12 cellular contexts compared by ENCODE assay signal in the genomic region with DNA sequence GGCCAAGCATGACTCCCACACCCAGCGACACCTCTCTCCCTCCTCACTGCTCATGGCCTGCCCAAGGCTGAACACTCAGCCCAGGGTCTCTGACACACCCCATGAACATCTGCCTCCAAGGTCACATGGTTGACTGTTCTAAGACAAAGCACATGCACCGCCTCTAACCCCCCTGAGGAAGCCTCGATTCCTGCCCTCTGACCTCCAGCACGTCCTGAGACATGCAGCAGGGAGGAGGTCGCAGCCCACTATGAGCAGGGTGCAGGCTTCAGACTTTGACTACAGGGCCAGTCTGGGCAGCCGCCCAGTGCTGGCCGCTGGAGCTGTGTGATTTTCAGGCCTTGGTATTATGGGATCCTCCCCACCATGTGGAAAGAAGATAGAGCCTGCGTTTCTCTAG. TPM values are rescaled to one million over a fixed set of nuclear protein-coding genes. Genes with fewer than 3 reads are reported as not detected.
A peak's percentile ranks its signal among the peaks of the same experiment; 100 is the strongest.
DNase-seq lines count a peak whose midpoint lies in the region; ATAC-seq and TF ChIP-seq lines count a peak whose summit lies in the region.
"Had no signal": no experiment of that assay in that cellular context is flagged by ENCODE, and none has a peak within 500 bp of the region (broad histone marks: within the 10 kb centered on the region; RNA-seq: fewer than 3 reads in every experiment).

No MANE protein-coding gene starts in this region.

- peaks cover 18% of the 10 kb centered on the region for H3K36me3 Mint-ChIP-seq in CD4-positive, CD25-positive, alpha-beta regulatory T cell

- H3K9ac ChIP-seq in adipocyte (ENCODE audit: low read length): peak overlapping the region; percentile 70

- intact Hi-C loops in left ventricle myocardium inferior (cut with micrococcal nuclease): no loop called here
- intact Hi-C loops in sciatic nerve (cut with DNase I): no loop called here
- intact Hi-C loops in OCI-LY7 (cut with micrococcal nuclease; ENCODE audit: unreplicated experiment): no loop called here

- no peak overlapping the region for H3K27ac ChIP-seq in CD4-positive, CD25-positive, alpha-beta regulatory T cell (ENCODE audit: insufficient read depth, low read length, poor library complexity, severe bottlenecking)
- H3K27ac ChIP-seq in left ventricle myocardium inferior (replicated peaks): peak overlapping the region; percentile 63
- no peak overlapping the region for H3K27ac ChIP-seq in OCI-LY7 (ENCODE audit: low read depth, low read length, poor library complexity, severe bottlenecking)
- H3K27ac ChIP-seq: C4-2B had no signal

- no peaks in the 10 kb centered on the region for H3K4me1 ChIP-seq in CD4-positive, CD25-positive, alpha-beta regulatory T cell (ENCODE audit: control insufficient read depth, insufficient read depth, low read length, poor library complexity, severe bottlenecking)
- H3K4me1 ChIP-seq in adipocyte (ENCODE audit: control insufficient read depth, insufficient read depth, low read length) (peaks cover 38% of the 10 kb centered on the region), left ventricle myocardium inferior (peaks cover 53% of the 10 kb centered on the region), OCI-LY7 (ENCODE audit: insufficient read depth, low read length, poor library complexity, severe bottlenecking) (no peaks in the 10 kb centered on the region)

- peak overlapping the region in 2 of 3 donors; percentile 23 to 69 for H3K27ac Mint-ChIP-seq in CD4-positive, CD25-positive, alpha-beta regulatory T cell
- H3K27ac Mint-ChIP-seq: T-helper 17 cell had no signal

- H4K20me1 ChIP-seq in OCI-LY7 (ENCODE audit: insufficient read depth, low read length): no peaks in the 10 kb centered on the region

- TF ChIP-seq CTCF in left ventricle myocardium inferior (IDR thresholded peaks at IDR 0.05; ENCODE audit: borderline replicate concordance) (no peak), OCI-LY7 (conservative IDR thresholded peaks at IDR 0.05; ENCODE audit: low read length) (no peak)

- no TSS peak for BruUV-seq in OCI-LY7 (replicated peaks; lab: Mats Ljungman, UMichigan)

- H3K4me3 ChIP-seq in CD4-positive, CD25-positive, alpha-beta regulatory T cell (ENCODE audit: low read depth, low read length): no peak overlapping the region
- H3K4me3 ChIP-seq in adipocyte (ENCODE audit: low read length): no peak overlapping the region
- no peak overlapping the region for H3K4me3 ChIP-seq in left ventricle myocardium inferior
- H3K4me3 ChIP-seq in OCI-LY7 (ENCODE audit: low read depth, low read length, poor library complexity, severe bottlenecking): no peak overlapping the region

- POLR2A ChIA-PET in OCI-LY7 (lab: Charles Lee): no interaction called here

- H3K36me3 ChIP-seq in CD4-positive, CD25-positive, alpha-beta regulatory T cell (ENCODE audit: control insufficient read depth, insufficient read depth, low read length): peaks cover 21% of the 10 kb centered on the region
- H3K36me3 ChIP-seq in adipocyte (ENCODE audit: control insufficient read depth, insufficient read depth, low read length, severe bottlenecking): peaks cover 80% of the 10 kb centered on the region
- H3K36me3 ChIP-seq in left ventricle myocardium inferior: peaks cover 84% of the 10 kb centered on the region
- no peaks in the 10 kb centered on the region for H3K36me3 ChIP-seq in OCI-LY7 (ENCODE audit: insufficient read depth, low read length)

- no peaks in the 10 kb centered on the region for H3K27me3 ChIP-seq in CD4-positive, CD25-positive, alpha-beta regulatory T cell (ENCODE audit: control insufficient read depth, insufficient read depth, low read length)
- H3K27me3 ChIP-seq in adipocyte (replicated peaks; ENCODE audit: control insufficient read depth, insufficient read depth, low read length) (no peaks in the 10 kb centered on the region), left ventricle myocardium inferior (ENCODE audit: low read depth) (no peaks in the 10 kb centered on the region)

- no peak for DNase-seq in CD4-positive, CD25-positive, alpha-beta regulatory T cell
- DNase-seq in adipocyte (ENCODE audit: low read depth) (no peak), left ventricle myocardium inferior (no peak), sciatic nerve (ENCODE audit: low spot score) (no peak), RKO (ENCODE audit: low spot score) (no peak), NCI-H2029 (lab: John Stamatoyannopoulos, UW) (no peak), OCI-LY7 (ENCODE audit: low spot score) (no peak)
- DNase-seq: cerebellar nuclear complex; stimulated activated CD4-positive, alpha-beta T cell treated with anti-CD3 and anti-CD28 coated beads, Interleukin-1b, Interleukin-23, amount 100 ng/mL, for 48 hours; T-helper 17 cell had no signal

- no peaks in the 10 kb centered on the region for H3K9me3 ChIP-seq in CD4-positive, CD25-positive, alpha-beta regulatory T cell (ENCODE audit: control insufficient read depth in 2 of 2, low read length in 2 of 2)
- H3K9me3 ChIP-seq in adipocyte (ENCODE audit: control insufficient read depth, low read length): no peaks in the 10 kb centered on the region
- H3K9me3 ChIP-seq in left ventricle myocardium inferior (replicated peaks): no peaks in the 10 kb centered on the region
- H3K9me3 ChIP-seq in OCI-LY7 (ENCODE audit: low read length): no peaks in the 10 kb centered on the region

- CTCF ChIA-PET in OCI-LY7 (lab: Charles Lee; ENCODE audit: unreplicated experiment): interaction anchor here (0.6 kb wide), 1 partner anchor 12 kb away, joined by 3 read pairs; no protein-coding TSS in a partner anchor

- no peak overlapping the region for H3K4me3 Mint-ChIP-seq in CD4-positive, CD25-positive, alpha-beta regulatory T cell
- H3K4me3 Mint-ChIP-seq: T-helper 17 cell had no signal

- H3K27me3 Mint-ChIP-seq in CD4-positive, CD25-positive, alpha-beta regulatory T cell: no peaks in the 10 kb centered on the region
- H3K27me3 Mint-ChIP-seq: T-helper 17 cell had no signal

- H2AFZ ChIP-seq in OCI-LY7 (ENCODE audit: low read length): no peak overlapping the region

- no peak for ATAC-seq in CD4-positive, CD25-positive, alpha-beta regulatory T cell (ENCODE audit: low read depth in 2 of 2)
- ATAC-seq in sciatic nerve: peak; percentile 62
- ATAC-seq in HG03139 (IDR thresholded peaks at IDR 0.05; ENCODE audit: unreplicated experiment): no peak
- ATAC-seq: T-helper 17 cell had no signal

- no peak overlapping the region for H3K4me2 ChIP-seq in OCI-LY7 (ENCODE audit: low read length)

- no peaks in the 10 kb centered on the region for H3K9me2 ChIP-seq in OCI-LY7 (ENCODE audit: insufficient read depth, low read length)

- H3K79me2 ChIP-seq in OCI-LY7 (ENCODE audit: insufficient read depth, low read depth, low read length): no peaks in the 10 kb centered on the region

- no peaks in the 10 kb centered on the region for H3K9me3 Mint-ChIP-seq in CD4-positive, CD25-positive, alpha-beta regulatory T cell

- no peaks in the 10 kb centered on the region for H3K4me1 Mint-ChIP-seq in CD4-positive, CD25-positive, alpha-beta regulatory T cell

RNA-seq across cellular contexts. Expression of a gene that starts 46.2 kb away (rescaled TPM):
- total RNA-seq in CD4-positive, CD25-positive, alpha-beta regulatory T cell: 33.6 TPM
- polyA plus RNA-seq in CD4-positive, CD25-positive, alpha-beta regulatory T cell: 1 to 10 TPM in 2 of 4 donors, under 1 TPM in 2; 0.60 to 2.1 (median 1.4) TPM
- total RNA-seq in left ventricle myocardium inferior: 31.3 TPM
- 163 TPM for total RNA-seq in sciatic nerve
- total RNA-seq in OCI-LY7 (2014; rRNA removed; shearing (Covaris generic)): 13.6 and 16.8 TPM in 2 replicates
- 41.2 and 46.3 TPM in 2 replicates for total RNA-seq in OCI-LY7 (2022)
